Comparison of ENCODE assay signal across 1 cellular context in genomic region chr16:84141143-84141670, GRCh38.
TF ChIP-seq lines count a peak whose summit lies in the region.

No MANE protein-coding gene starts in this region.

TF ChIP-seq in HepG2, 621 proteins besides CTCF, POLR2A, EP300 and RAD21 (continued from another document and continues in another):
- no peak for TF ChIP-seq IRF9 (CRISPR knock-in tag; IDR thresholded peaks at IDR 0.05; ENCODE audit: borderline replicate concordance)
- TF ChIP-seq ZSCAN30 (CRISPR knock-in tag; IDR thresholded peaks at IDR 0.05) = no peak
- 0 out of 2 replicates have a peak, but pooled peaks have one; percentile 53 for TF ChIP-seq ZHX1 (CRISPR knock-in tag; IDR thresholded peaks at IDR 0.05; ENCODE audit: low read depth)
- TF ChIP-seq ZNF407 (CRISPR knock-in tag; IDR thresholded peaks at IDR 0.05; ENCODE audit: not compliant biosample characterization) = no peak
- TF ChIP-seq SKIL (CRISPR knock-in tag; IDR thresholded peaks at IDR 0.05; ENCODE audit: borderline replicate concordance) = peak; percentile 38; the same call in 1 of the 2 replicates
- no peak for TF ChIP-seq SP140L (CRISPR knock-in tag; IDR thresholded peaks at IDR 0.05; ENCODE audit: borderline replicate concordance)
- no peak for TF ChIP-seq NBN (conservative IDR thresholded peaks at IDR 0.05)
- TF ChIP-seq CREB1 (IDR thresholded peaks at IDR 0.05) = no peak
- TF ChIP-seq CREB1 (CRISPR knock-in tag; IDR thresholded peaks at IDR 0.05) = no peak
- no peak for TF ChIP-seq SOX13 (IDR thresholded peaks at IDR 0.05)
- TF ChIP-seq SOX13 (CRISPR knock-in tag; conservative IDR thresholded peaks at IDR 0.05 in 1 of 2, IDR thresholded peaks at IDR 0.05 in 1 of 2) = peak in 1 of 2 experiments; percentile 31; a peak in 1 of 4 replicates
- no peak for TF ChIP-seq ZNF225 (CRISPR knock-in tag; IDR thresholded peaks at IDR 0.05)
- no peak for TF ChIP-seq HNRNPL (IDR thresholded peaks at IDR 0.05; ENCODE audit: low read depth, low read length)
- no peak for TF ChIP-seq NKX3-1 (CRISPR knock-in tag; IDR thresholded peaks at IDR 0.05)
- TF ChIP-seq SMAD3 (CRISPR knock-in tag; IDR thresholded peaks at IDR 0.05) = no peak
- no peak for TF ChIP-seq ZSCAN21 (CRISPR knock-in tag; IDR thresholded peaks at IDR 0.05; ENCODE audit: borderline replicate concordance)
- TF ChIP-seq ZBTB33 (CRISPR knock-in tag; IDR thresholded peaks at IDR 0.05) = peak; percentile 59; the same call in 1 of the 2 replicates
- no peak for TF ChIP-seq NRL (CRISPR knock-in tag; IDR thresholded peaks at IDR 0.05; ENCODE audit: borderline replicate concordance)
- 0 out of 2 replicates have a peak, but pooled peaks have one; percentile 57 for TF ChIP-seq ZNF782 (CRISPR knock-in tag; IDR thresholded peaks at IDR 0.05; ENCODE audit: borderline replicate concordance)
- TF ChIP-seq ZNF530 (CRISPR knock-in tag; IDR thresholded peaks at IDR 0.05; ENCODE audit: low read depth) = no peak
- TF ChIP-seq SOX5 (CRISPR knock-in tag; IDR thresholded peaks at IDR 0.05; ENCODE audit: borderline replicate concordance) = peak; percentile 17; the same call in 1 of the 2 replicates
- no peak for TF ChIP-seq CCAR2 (optimal IDR thresholded peaks at IDR 0.05; ENCODE audit: low read depth, low read length)
- TF ChIP-seq ZBTB38 (CRISPR knock-in tag; IDR thresholded peaks at IDR 0.05) = peak; percentile 59
- TF ChIP-seq XRCC5 (optimal IDR thresholded peaks at IDR 0.05; ENCODE audit: low read length) = peak; percentile 91
- TF ChIP-seq PLSCR1 (CRISPR knock-in tag; IDR thresholded peaks at IDR 0.05; ENCODE audit: borderline replicate concordance) = no peak
- TF ChIP-seq GMEB1 (CRISPR knock-in tag; IDR thresholded peaks at IDR 0.05; ENCODE audit: borderline replicate concordance) = peak; percentile 58; the same call in 1 of the 2 replicates
- TF ChIP-seq HDAC2 (CRISPR knock-in tag; IDR thresholded peaks at IDR 0.05) = peak; percentile 46; the same call in 1 of the 2 replicates
- no peak for TF ChIP-seq CSRNP1 (CRISPR knock-in tag; IDR thresholded peaks at IDR 0.05)
- no peak for TF ChIP-seq CREBL2 (CRISPR knock-in tag; IDR thresholded peaks at IDR 0.05; ENCODE audit: borderline replicate concordance)
- no peak for TF ChIP-seq ZBTB39 (CRISPR knock-in tag; IDR thresholded peaks at IDR 0.05)
- 0 out of 2 replicates have a peak, but pooled peaks have one; percentile 25 for TF ChIP-seq BATF2 (CRISPR knock-in tag; IDR thresholded peaks at IDR 0.05)
